Comparison of ENCODE assay signal across 16 cellular contexts in genomic region chr3:169453256-169454059, GRCh38.
DNase-seq lines count a peak whose midpoint lies in the region; ATAC-seq and TF ChIP-seq lines count a peak whose summit lies in the region.
"Had no signal": no experiment of that assay in that cellular context is flagged by ENCODE, and none has a peak within 500 bp of the region (broad histone marks: within the 10 kb centered on the region; RNA-seq: fewer than 3 reads in every experiment).

No MANE protein-coding gene starts in this region.

- peak; percentile 96 for DNase-seq in DMS153 (lab: John Stamatoyannopoulos, UW)
- peak; percentile 96 for DNase-seq in NCI-H1417 treated with DMSO at 0.1 percent for 48 hours (lab: John Stamatoyannopoulos, UW)
- peak; percentile 88 for DNase-seq in NCI-H748 treated with DMSO at 0.1 percent for 48 hours (lab: John Stamatoyannopoulos, UW)
- no peak for DNase-seq in foreskin keratinocyte
- no peak for DNase-seq in stimulated activated CD4-positive, alpha-beta T cell treated with anti-CD3 and anti-CD28 coated beads, Interleukin-4, amount 100 ng/mL, for 24 hours
- DNase-seq in GF-D8 (lab: John Stamatoyannopoulos, UW) = no peak
- no peak for DNase-seq in transverse colon
- DNase-seq: activated T-cell treated with anti-CD3 and anti-CD28 coated beads, Interleukin-2, amount 50 U/mL, for 1 hour; adrenal gland; stimulated activated CD4-positive, alpha-beta T cell treated with anti-CD3 and anti-CD28 coated beads, Interleukin-4, amount 100 ng/mL, for 1 hour; stimulated activated naive B cell treated with anti-CD40 and anti-IgM and Interleukin-4, amounts not matched to agents 10 μg/mL and 1 μg/mL and 100 μg/mL, for 72 hours had no signal

- intact Hi-C loops in transverse colon (cut with DNase I; ENCODE audit: low total_unique reads) = no loop called here

- TF ChIP-seq EP300 in transverse colon (IDR thresholded peaks at IDR 0.05; ENCODE audit: low read depth) = no peak

- H3K4me3 ChIP-seq in transverse colon = no peak overlapping the region
- H3K4me3 ChIP-seq: adrenal gland; BLaER1 treated with 17β-estradiol and CSF1 and Interleukin-3, amounts not matched to agents 10 nM and 100 nM had no signal

- no peaks in the 10 kb centered on the region for H3K27me3 ChIP-seq in foreskin keratinocyte
- no peaks in the 10 kb centered on the region for H3K27me3 ChIP-seq in transverse colon
- H3K27me3 ChIP-seq: adrenal gland; BLaER1 treated with 17β-estradiol and CSF1 and Interleukin-3, amounts not matched to agents 10 nM and 100 nM had no signal

- no peak for TF ChIP-seq POLR2A in transverse colon (IDR thresholded peaks at IDR 0.05)

- H3K27ac ChIP-seq in foreskin keratinocyte = peak overlapping the region; percentile 69
- H3K27ac ChIP-seq in transverse colon = no peak overlapping the region
- H3K27ac ChIP-seq: adrenal gland; BLaER1 treated with 17β-estradiol and CSF1 and Interleukin-3, amounts not matched to agents 10 nM and 100 nM; HL-60 had no signal

- in situ Hi-C loops in transverse colon (cut with MboI; ENCODE audit: low pct_ligation_motif_present in 1 of 4, low pct_unique_long_range_greater_than_20kb in 1 of 4, low sequenced_read_pairs in 3 of 4) = no loop called here

- no peaks in the 10 kb centered on the region for H3K36me3 ChIP-seq in transverse colon
- H3K36me3 ChIP-seq: adrenal gland; BLaER1 treated with 17β-estradiol and CSF1 and Interleukin-3, amounts not matched to agents 10 nM and 100 nM had no signal

- ATAC-seq in foreskin keratinocyte = no peak
- ATAC-seq: esophagus mucosa; HCT116; natural killer cell treated with Interleukin-12 subunit alpha and Interleukin-12 subunit beta and Interleukin-15 and Interleukin-18, amount 100 ng/mL, for 72 hours; stimulated activated naive B cell treated with anti-CD40 and anti-IgM and Interleukin-4, amounts not matched to agents 10 μg/mL and 1 μg/mL and 100 μg/mL, for 72 hours had no signal

- peaks cover 17% of the 10 kb centered on the region for H3K4me1 ChIP-seq in foreskin keratinocyte
- H3K4me1 ChIP-seq in transverse colon = no peaks in the 10 kb centered on the region
- H3K4me1 ChIP-seq: adrenal gland; BLaER1 treated with 17β-estradiol and CSF1 and Interleukin-3, amounts not matched to agents 10 nM and 100 nM had no signal

- WGBS in transverse colon (ENCODE audit: low coverage in 1 of 2), 2 donors = 40 to 59% methylated on average over 6 to 7 of the region's 7 CpGs

- no peak for TF ChIP-seq CTCF in foreskin keratinocyte (conservative IDR thresholded peaks at IDR 0.05)
- no peak for TF ChIP-seq CTCF in transverse colon (IDR thresholded peaks at IDR 0.05)

- H3K9me3 ChIP-seq in transverse colon = no peaks in the 10 kb centered on the region
- H3K9me3 ChIP-seq: adrenal gland; BLaER1 treated with 17β-estradiol and CSF1 and Interleukin-3, amounts not matched to agents 10 nM and 100 nM had no signal

Comparison
In these comparisons a context has a peak if more than half of its experiments do, and no peak if none do; other contexts are left out.
1. DNase-seq: peak in DMS153 (single experiment), NCI-H1417 treated with DMSO at 0.1 percent for 48 hours (single experiment) and NCI-H748 treated with DMSO at 0.1 percent for 48 hours (single experiment); none in foreskin keratinocyte (0 of 2), stimulated activated CD4-positive, alpha-beta T cell treated with anti-CD3 and anti-CD28 coated beads, Interleukin-4, amount 100 ng/mL, for 24 hours (single experiment), GF-D8 (single experiment) and transverse colon (single experiment).